18 cellular contexts compared by ENCODE assay signal in the genomic region with DNA sequence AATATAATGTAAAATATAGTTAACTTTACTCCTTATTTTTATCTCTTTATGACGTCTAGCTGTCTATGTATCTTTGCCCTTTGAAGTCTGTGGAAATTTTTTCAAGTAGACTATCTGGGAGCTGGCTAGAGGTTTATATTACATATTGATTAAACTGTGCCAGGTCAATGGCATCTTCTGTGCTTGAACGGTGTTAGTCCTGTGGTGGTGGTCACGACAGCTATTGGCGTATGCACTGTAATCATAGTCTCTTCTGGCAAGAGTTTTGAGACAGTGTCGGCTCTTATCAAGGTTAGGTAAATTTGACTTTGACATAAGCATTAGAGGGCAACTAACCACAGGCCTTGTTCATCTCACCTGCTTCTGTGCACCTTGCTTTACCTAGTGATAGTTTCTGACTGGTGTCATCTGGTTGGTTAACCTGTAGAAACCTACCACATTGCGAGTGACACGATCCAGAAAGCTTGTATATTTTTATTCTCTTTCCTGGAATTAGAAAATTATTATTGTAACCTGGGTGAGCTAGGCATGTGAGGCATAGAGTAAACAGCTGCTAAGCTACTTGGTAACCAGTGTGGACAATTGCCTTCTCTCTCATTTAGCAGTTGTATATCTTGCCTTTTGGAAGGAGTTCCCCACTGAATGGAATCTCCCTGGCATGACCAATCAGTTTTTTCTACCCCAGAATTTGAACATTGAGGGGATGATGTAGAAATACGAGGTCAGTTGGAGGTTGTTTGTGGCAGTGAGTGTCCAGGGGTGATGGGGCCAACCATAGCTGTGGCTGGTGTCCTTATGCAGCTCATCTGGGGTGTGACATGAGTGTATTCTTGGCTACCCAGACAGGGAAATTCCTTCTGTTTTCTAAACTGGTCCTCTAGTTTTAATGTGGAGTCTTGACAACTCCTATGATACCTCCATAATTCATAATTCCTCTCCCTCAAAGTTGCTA. TPM values are rescaled to one million over a fixed set of nuclear protein-coding genes. Genes with fewer than 3 reads are reported as not detected.
DNase-seq lines count a peak whose midpoint lies in the region; ATAC-seq, FAIRE-seq and TF ChIP-seq lines count a peak whose summit lies in the region.
"Had no signal": no experiment of that assay in that cellular context is flagged by ENCODE, and none has a peak within 500 bp of the region (broad histone marks: within the 10 kb centered on the region; RNA-seq: fewer than 3 reads in every experiment).

No MANE protein-coding gene starts in this region.

- peak; percentile 44 for ATAC-seq in stimulated activated naive CD8-positive, alpha-beta T cell treated with anti-CD3 and anti-CD28 coated beads, Interleukin-15, amount 100 ng/mL, for 72 hours
- ATAC-seq in stimulated activated naive CD8-positive, alpha-beta T cell treated with anti-CD3 and anti-CD28 coated beads, Interleukin-15, Interleukin-2, amounts not matched to agents 100 U/mL and 50 U/mL, for 24 hours: no peak
- ATAC-seq: A549 had no signal

- H3K4me1 Mint-ChIP-seq in stimulated activated naive CD8-positive, alpha-beta T cell treated with anti-CD3 and anti-CD28 coated beads, Interleukin-15, amount 100 ng/mL, for 72 hours: peaks cover 35% of the 10 kb centered on the region
- H3K4me1 Mint-ChIP-seq in nephron progenitor cell: peaks cover 9% of the 10 kb centered on the region
- H3K4me1 Mint-ChIP-seq in CD8-positive, alpha-beta memory T cell: peaks cover 8 to 10% (median 9%) of the 10 kb centered on the region in 3 donors

- H3K27me3 Mint-ChIP-seq in stimulated activated naive CD8-positive, alpha-beta T cell treated with anti-CD3 and anti-CD28 coated beads, Interleukin-15, amount 100 ng/mL, for 72 hours: no peaks in the 10 kb centered on the region
- H3K27me3 Mint-ChIP-seq in nephron progenitor cell (ENCODE audit: low read depth, poor library complexity): peaks cover 2% of the 10 kb centered on the region
- peaks cover 2 to 4% of the 10 kb centered on the region in 2 donors for H3K27me3 Mint-ChIP-seq in CD8-positive, alpha-beta memory T cell
- H3K27me3 Mint-ChIP-seq: CD4-positive, alpha-beta T cell had no signal

- H3K27ac Mint-ChIP-seq in stimulated activated naive CD8-positive, alpha-beta T cell treated with anti-CD3 and anti-CD28 coated beads, Interleukin-15, amount 100 ng/mL, for 72 hours: no peak overlapping the region
- H3K27ac Mint-ChIP-seq in nephron progenitor cell: peak overlapping the region; percentile 56
- peak overlapping the region in 1 of 8 donors; percentile 29 for H3K27ac Mint-ChIP-seq in CD8-positive, alpha-beta memory T cell
- H3K27ac Mint-ChIP-seq: CD4-positive, alpha-beta T cell; HFFc6 had no signal

- no peak overlapping the region for H3K27ac ChIP-seq in CD8-positive, alpha-beta memory T cell (ENCODE audit: low read depth, low read length)
- H3K27ac ChIP-seq: A549, KMS-11 had no signal

- no peak for DNase-seq in stimulated activated naive CD8-positive, alpha-beta T cell treated with anti-CD3 and anti-CD28 coated beads, Interleukin-15, amount 100 ng/mL, for 72 hours
- DNase-seq in stimulated activated naive CD8-positive, alpha-beta T cell treated with anti-CD3 and anti-CD28 coated beads, Interleukin-15, Interleukin-2, amounts not matched to agents 100 U/mL and 50 U/mL, for 24 hours: no peak
- DNase-seq in nephron progenitor cell (no peak), NCI-H226 (no peak), cerebellum (ENCODE audit: low spot score) (no peak), KG1 (lab: John Stamatoyannopoulos, UW) (no peak)
- no peak for DNase-seq in CD8-positive, alpha-beta memory T cell
- DNase-seq: CD4-positive, alpha-beta T cell; HFFc6; MV-4-11; NCI-H1694 treated with DMSO at 0.1 percent for 48 hours; SHP77 treated with DMSO at 0.1 percent for 48 hours; SK-N-SH had no signal

- peaks cover 71% of the 10 kb centered on the region for H3K36me3 Mint-ChIP-seq in nephron progenitor cell (ENCODE audit: low read depth)
- no peaks in the 10 kb centered on the region for H3K36me3 Mint-ChIP-seq in CD8-positive, alpha-beta memory T cell

- H3K9me3 Mint-ChIP-seq in stimulated activated naive CD8-positive, alpha-beta T cell treated with anti-CD3 and anti-CD28 coated beads, Interleukin-15, amount 100 ng/mL, for 72 hours: peaks cover 13% of the 10 kb centered on the region in 2 donors
- H3K9me3 Mint-ChIP-seq in nephron progenitor cell: peaks cover 25% of the 10 kb centered on the region
- peaks cover 0 to 7% (median 0%) of the 10 kb centered on the region in 5 donors for H3K9me3 Mint-ChIP-seq in CD8-positive, alpha-beta memory T cell
- H3K9me3 Mint-ChIP-seq: CD4-positive, alpha-beta T cell; HFFc6 had no signal

- H3K9me3 ChIP-seq in CD8-positive, alpha-beta memory T cell (ENCODE audit: low read length): no peaks in the 10 kb centered on the region
- H3K9me3 ChIP-seq: A549, SK-N-SH had no signal

- H3K4me1 ChIP-seq in CD8-positive, alpha-beta memory T cell (ENCODE audit: insufficient read depth, low read length): peaks cover 6% of the 10 kb centered on the region

- no peaks in the 10 kb centered on the region for H3K27me3 ChIP-seq in CD8-positive, alpha-beta memory T cell (ENCODE audit: insufficient read depth, low read length, poor library complexity, severe bottlenecking)

- CTCF ChIA-PET in CD8-positive, alpha-beta memory T cell (lab: Charles Lee): no interaction called here

- FAIRE-seq in islet of Langerhans (lab: Jason Lieb, UNC): peak; percentile 65
- FAIRE-seq: A549, D721Med, H54 had no signal

- no peaks in the 10 kb centered on the region for H3K36me3 ChIP-seq in CD8-positive, alpha-beta memory T cell (ENCODE audit: insufficient read depth, low read length)

- TF ChIP-seq CTCF in nephron progenitor cell (IDR thresholded peaks at IDR 0.05): no peak

- no peak overlapping the region for H3K4me3 ChIP-seq in CD8-positive, alpha-beta memory T cell (ENCODE audit: low read length)
- H3K4me3 ChIP-seq: A549 had no signal

- H3K4me3 Mint-ChIP-seq in stimulated activated naive CD8-positive, alpha-beta T cell treated with anti-CD3 and anti-CD28 coated beads, Interleukin-15, amount 100 ng/mL, for 72 hours: no peak overlapping the region
- no peak overlapping the region for H3K4me3 Mint-ChIP-seq in nephron progenitor cell
- no peak overlapping the region for H3K4me3 Mint-ChIP-seq in CD8-positive, alpha-beta memory T cell
- H3K4me3 Mint-ChIP-seq: CD4-positive, alpha-beta T cell; HFFc6 had no signal

- POLR2A ChIA-PET in CD8-positive, alpha-beta memory T cell (lab: Charles Lee): no interaction called here

RNA-seq across cellular contexts. Expression of a gene that starts 45.9 kb away (rescaled TPM):
- total RNA-seq in CD8-positive, alpha-beta memory T cell: under 1 TPM; 0.64 to 0.81 TPM
- polyA plus RNA-seq in CD8-positive, alpha-beta memory T cell: 0.95 TPM
- total RNA-seq in cerebellum: 26.1 TPM

Comparison
In these comparisons a context has a peak if more than half of its experiments do, and no peak if none do; other contexts are left out.
1. RNA of a gene that starts 45.9 kb away (total RNA-seq): 26.1 TPM in cerebellum (single experiment); 0.64 to 0.81 TPM in CD8-positive, alpha-beta memory T cell; every median in the first group is over 10 times any median in the second.